ENCODE assay signal across 14 cellular contexts in the genomic region with DNA sequence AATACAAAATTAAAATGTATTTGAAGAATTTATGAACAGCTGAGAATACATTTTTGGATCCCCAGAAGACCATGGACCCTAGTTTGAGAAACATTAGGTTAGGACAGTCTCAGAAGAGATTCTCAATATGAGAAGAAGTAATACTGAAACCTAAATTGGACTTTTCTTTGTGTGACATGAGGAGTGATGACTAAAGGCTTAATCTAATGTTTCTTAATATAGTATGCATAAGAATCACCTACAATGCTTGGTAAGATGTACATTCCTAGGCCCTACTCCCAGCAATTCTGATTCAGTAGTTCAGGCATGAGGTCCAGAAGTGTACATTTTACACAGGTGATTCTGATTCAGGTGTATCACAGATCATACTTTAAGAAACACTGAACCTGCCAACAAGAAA. TPM values are rescaled to one million over a fixed set of nuclear protein-coding genes. Genes with fewer than 3 reads are reported as not detected.
DNase-seq lines count a peak whose midpoint lies in the region; ATAC-seq lines count a peak whose summit lies in the region.
"Had no signal": no experiment of that assay in that cellular context is flagged by ENCODE, and none has a peak within 500 bp of the region (broad histone marks: within the 10 kb centered on the region; RNA-seq: fewer than 3 reads in every experiment).

No MANE protein-coding gene starts in this region.

- H3K36me3 Mint-ChIP-seq in activated naive CD4-positive, alpha-beta T cell treated with anti-CD3 and anti-CD28 coated beads, Interleukin-2, amount 10 ng/mL, durations not matched to agents 7 days and 5 days = peaks cover 7% of the 10 kb centered on the region
- peaks cover 15% of the 10 kb centered on the region for H3K36me3 Mint-ChIP-seq in activated T-helper 2 cell treated with anti-CD3 and anti-CD28 coated beads, Interferon-gamma antibody, Interleukin-2, Interleukin-4, amounts not matched to agents 10 μg/mL and 5 μg/mL and 100 μg/mL, durations not matched to agents 14 hours and 24 hours and 36 hours (ENCODE audit: low read depth)
- H3K36me3 Mint-ChIP-seq in stimulated activated effector memory CD8-positive, alpha-beta T cell treated with anti-CD3 and anti-CD28 coated beads, Interleukin-12 subunit alpha, Interleukin-12 subunit beta, amount 100 ng/mL, for 72 hours = peaks cover 39% of the 10 kb centered on the region

- no peak overlapping the region for H3K4me3 Mint-ChIP-seq in activated naive CD4-positive, alpha-beta T cell treated with anti-CD3 and anti-CD28 coated beads, Interleukin-2, amount 10 ng/mL, durations not matched to agents 7 days and 5 days
- H3K4me3 Mint-ChIP-seq in activated T-helper 2 cell treated with anti-CD3 and anti-CD28 coated beads, Interferon-gamma antibody, Interleukin-2, Interleukin-4, amounts not matched to agents 10 μg/mL and 5 μg/mL and 100 μg/mL, durations not matched to agents 14 hours and 24 hours and 36 hours (ENCODE audit: low read depth) = peak overlapping the region; percentile 64
- H3K4me3 Mint-ChIP-seq in stimulated activated effector memory CD8-positive, alpha-beta T cell treated with anti-CD3 and anti-CD28 coated beads, Interleukin-12 subunit alpha, Interleukin-12 subunit beta, amount 100 ng/mL, for 72 hours = peak overlapping the region; percentile 76
- H3K4me3 Mint-ChIP-seq: nephron progenitor cell had no signal

- H3K27me3 Mint-ChIP-seq in activated naive CD4-positive, alpha-beta T cell treated with anti-CD3 and anti-CD28 coated beads, Interleukin-2, amount 10 ng/mL, durations not matched to agents 7 days and 5 days = no peaks in the 10 kb centered on the region
- H3K27me3 Mint-ChIP-seq in activated T-helper 2 cell treated with anti-CD3 and anti-CD28 coated beads, Interferon-gamma antibody, Interleukin-2, Interleukin-4, amounts not matched to agents 10 μg/mL and 5 μg/mL and 100 μg/mL, durations not matched to agents 14 hours and 24 hours and 36 hours (ENCODE audit: low read depth) = no peaks in the 10 kb centered on the region

- ATAC-seq in HG02852 (IDR thresholded peaks at IDR 0.05; ENCODE audit: unreplicated experiment) (peak; percentile 28), HG02970 (IDR thresholded peaks at IDR 0.05; ENCODE audit: low FRiP score, unreplicated experiment) (no peak)
- ATAC-seq in stimulated activated effector memory CD8-positive, alpha-beta T cell treated with anti-CD3 and anti-CD28 coated beads, Interleukin-12 subunit alpha, Interleukin-12 subunit beta, amount 100 ng/mL, for 72 hours = no peak

- peak overlapping the region; percentile 84 for H3K27ac Mint-ChIP-seq in activated naive CD4-positive, alpha-beta T cell treated with anti-CD3 and anti-CD28 coated beads, Interleukin-2, amount 10 ng/mL, durations not matched to agents 7 days and 5 days
- peak overlapping the region; percentile 93 for H3K27ac Mint-ChIP-seq in activated T-helper 2 cell treated with anti-CD3 and anti-CD28 coated beads, Interferon-gamma antibody, Interleukin-2, Interleukin-4, amounts not matched to agents 10 μg/mL and 5 μg/mL and 100 μg/mL, durations not matched to agents 14 hours and 24 hours and 36 hours
- peak overlapping the region; percentile 95 for H3K27ac Mint-ChIP-seq in stimulated activated effector memory CD8-positive, alpha-beta T cell treated with anti-CD3 and anti-CD28 coated beads, Interleukin-12 subunit alpha, Interleukin-12 subunit beta, amount 100 ng/mL, for 72 hours
- H3K27ac Mint-ChIP-seq: nephron progenitor cell had no signal

- H3K9me3 Mint-ChIP-seq in activated naive CD4-positive, alpha-beta T cell treated with anti-CD3 and anti-CD28 coated beads, Interleukin-2, amount 10 ng/mL, durations not matched to agents 7 days and 5 days = no peaks in the 10 kb centered on the region
- H3K9me3 Mint-ChIP-seq in activated T-helper 2 cell treated with anti-CD3 and anti-CD28 coated beads, Interferon-gamma antibody, Interleukin-2, Interleukin-4, amounts not matched to agents 10 μg/mL and 5 μg/mL and 100 μg/mL, durations not matched to agents 14 hours and 24 hours and 36 hours = no peaks in the 10 kb centered on the region
- no peaks in the 10 kb centered on the region for H3K9me3 Mint-ChIP-seq in stimulated activated effector memory CD8-positive, alpha-beta T cell treated with anti-CD3 and anti-CD28 coated beads, Interleukin-12 subunit alpha, Interleukin-12 subunit beta, amount 100 ng/mL, for 72 hours

- peaks cover 62% of the 10 kb centered on the region for H3K4me1 Mint-ChIP-seq in activated naive CD4-positive, alpha-beta T cell treated with anti-CD3 and anti-CD28 coated beads, Interleukin-2, amount 10 ng/mL, durations not matched to agents 7 days and 5 days
- peaks cover 44% of the 10 kb centered on the region for H3K4me1 Mint-ChIP-seq in activated T-helper 2 cell treated with anti-CD3 and anti-CD28 coated beads, Interferon-gamma antibody, Interleukin-2, Interleukin-4, amounts not matched to agents 10 μg/mL and 5 μg/mL and 100 μg/mL, durations not matched to agents 14 hours and 24 hours and 36 hours (ENCODE audit: low read depth)
- peaks cover 35% of the 10 kb centered on the region for H3K4me1 Mint-ChIP-seq in stimulated activated effector memory CD8-positive, alpha-beta T cell treated with anti-CD3 and anti-CD28 coated beads, Interleukin-12 subunit alpha, Interleukin-12 subunit beta, amount 100 ng/mL, for 72 hours

- intact Hi-C loops in activated T-helper 2 cell treated with anti-CD3 and anti-CD28 coated beads, Interferon-gamma antibody, Interleukin-2, Interleukin-4, amounts not matched to agents 10 μg/mL and 5 μg/mL and 100 μg/mL, durations not matched to agents 14 hours and 24 hours and 36 hours (cut with micrococcal nuclease) = loop anchor here (1.0 to 10.0 kb wide), 3 partner anchors 8 to 324 kb away; partner anchors contain the start of gene PHF8

- no peak for DNase-seq in activated naive CD4-positive, alpha-beta T cell treated with anti-CD3 and anti-CD28 coated beads, Interleukin-2, amount 10 ng/mL, durations not matched to agents 7 days and 5 days
- DNase-seq in activated naive CD4-positive, alpha-beta T cell treated with anti-CD3 and anti-CD28 coated beads, Interleukin-2, amount 50 U/mL, for 16 hours = no peak
- no peak for DNase-seq in activated T-helper 2 cell treated with anti-CD3 and anti-CD28 coated beads, Interferon-gamma antibody, Interleukin-2, Interleukin-4, amounts not matched to agents 10 μg/mL and 5 μg/mL and 100 μg/mL, durations not matched to agents 14 hours and 24 hours and 36 hours (ENCODE audit: low spot score)
- DNase-seq in stimulated activated effector memory CD8-positive, alpha-beta T cell treated with anti-CD3 and anti-CD28 coated beads, Interleukin-12 subunit alpha, Interleukin-12 subunit beta, amount 100 ng/mL, for 72 hours (ENCODE audit: low spot score in 2 of 2) = no peak
- no peak for DNase-seq in HT-29 (ENCODE audit: low spot score)
- DNase-seq in H4 (ENCODE audit: low spot score) = no peak
- DNase-seq: amniotic stem cell, H7, MM.1S, NCI-H187 treated with DMSO at 0.1 percent for 48 hours, NCI-H510A treated with DMSO at 0.1 percent for 48 hours, nephron progenitor cell had no signal

- CTCF ChIA-PET in activated naive CD4-positive, alpha-beta T cell treated with anti-CD3 and anti-CD28 coated beads, Interleukin-2, amount 10 ng/mL, durations not matched to agents 7 days and 5 days (lab: Charles Lee) = interaction anchor here (1.3 kb wide), 1 partner anchor 12 kb away, joined by 4 read pairs; no protein-coding TSS in a partner anchor

RNA-seq across cellular contexts. Expression of gene HUWE1, which starts 31.6 kb away (rescaled TPM):
- 391 and 412 TPM in 2 replicates for total RNA-seq in activated T-helper 2 cell treated with anti-CD3 and anti-CD28 coated beads, Interferon-gamma antibody, Interleukin-2, Interleukin-4, amounts not matched to agents 10 μg/mL and 5 μg/mL and 100 μg/mL, durations not matched to agents 14 hours and 24 hours and 36 hours
- total RNA-seq in HT-29 (2014; rRNA removed; shearing (Covaris generic)) = 98.9 and 123 TPM in 2 replicates
- 63.2 and 72.9 TPM in 2 replicates for total RNA-seq in H4 (2014; rRNA removed; shearing (Covaris generic))
